In the genomic region with DNA sequence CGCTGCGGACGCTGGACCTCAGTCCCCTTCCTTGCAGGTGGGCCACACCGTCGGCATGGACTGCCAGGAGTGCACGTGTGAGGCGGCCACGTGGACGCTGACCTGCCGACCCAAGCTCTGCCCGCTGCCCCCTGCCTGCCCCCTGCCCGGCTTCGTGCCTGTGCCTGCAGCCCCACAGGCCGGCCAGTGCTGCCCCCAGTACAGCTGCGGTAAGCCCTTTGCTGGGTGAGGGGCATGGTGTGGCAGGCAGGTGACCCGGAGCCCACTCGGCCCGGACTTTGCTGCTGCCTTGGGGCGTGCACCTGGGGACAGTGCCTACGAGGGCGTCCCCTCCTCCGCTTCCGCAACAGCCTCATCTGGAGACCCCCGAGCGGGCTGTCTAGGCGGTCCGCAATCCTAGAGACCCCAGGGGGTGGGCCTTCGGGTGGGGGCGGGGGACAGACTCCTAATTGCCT, we compare ENCODE assay signal across 30 cellular contexts. TPM values are rescaled to one million over a fixed set of nuclear protein-coding genes. Genes with fewer than 3 reads are reported as not detected.
A peak's percentile ranks its signal among the peaks of the same experiment; 100 is the strongest.
DNase-seq lines count a peak whose midpoint lies in the region; ATAC-seq and TF ChIP-seq lines count a peak whose summit lies in the region.
"Had no signal": no experiment of that assay in that cellular context is flagged by ENCODE, and none has a peak within 500 bp of the region (broad histone marks: within the 10 kb centered on the region; RNA-seq: fewer than 3 reads in every experiment).

No MANE protein-coding gene starts in this region.

- peak; percentile 2 for DNase-seq in activated naive CD4-positive, alpha-beta T cell treated with anti-CD3 and anti-CD28 coated beads for 36 hours
- DNase-seq in activated naive CD4-positive, alpha-beta T cell (lab: John Stamatoyannopoulos, UW): no peak
- peak; percentile 10 for DNase-seq in activated naive CD4-positive, alpha-beta T cell treated with anti-CD3 and anti-CD28 coated beads, Interleukin-2, amount 50 U/mL, for 16 hours
- peak in 2 of 3 donors; percentile 23 to 45 for DNase-seq in mucosa of descending colon
- DNase-seq in upper lobe of right lung: peak; percentile 61
- no peak for DNase-seq in occipital lobe (lab: John Stamatoyannopoulos, UW)
- DNase-seq in esophagus squamous epithelium (lab: John Stamatoyannopoulos, UW): no peak
- DNase-seq: brain microvascular endothelial cell; cortex of kidney; kidney glomerular epithelial cell; NCI-H1092 treated with DMSO at 0.1 percent for 48 hours; NCI-H1930; NCI-H226; SHP77; stimulated activated CD4-positive, alpha-beta T cell treated with anti-CD3 and anti-CD28 coated beads, Interleukin-4, amount 100 ng/mL, for 24 hours; stimulated activated naive CD8-positive, alpha-beta T cell treated with anti-CD3 and anti-CD28 coated beads, Interleukin-15, Interleukin-2, amounts not matched to agents 100 U/mL and 50 U/mL, for 24 hours had no signal

- no peaks in the 10 kb centered on the region for H3K36me3 Mint-ChIP-seq in activated naive CD4-positive, alpha-beta T cell treated with anti-CD3 and anti-CD28 coated beads for 36 hours (ENCODE audit: low read depth)
- H3K36me3 Mint-ChIP-seq: naive thymus-derived CD8-positive, alpha-beta T cell had no signal

- H3K4me3 ChIP-seq in mucosa of descending colon: no peak overlapping the region
- no peak overlapping the region for H3K4me3 ChIP-seq in upper lobe of right lung
- H3K4me3 ChIP-seq in esophagus squamous epithelium: no peak overlapping the region
- H3K4me3 ChIP-seq: BLaER1, tibial artery had no signal

- CTCF ChIA-PET in activated naive CD4-positive, alpha-beta T cell treated with anti-CD3 and anti-CD28 coated beads for 36 hours (lab: Charles Lee): interaction anchor here (1.1 kb wide), 1 partner anchor 318 kb away, joined by 5 read pairs; no protein-coding TSS in a partner anchor

- no peaks in the 10 kb centered on the region for H3K9me3 Mint-ChIP-seq in activated naive CD4-positive, alpha-beta T cell treated with anti-CD3 and anti-CD28 coated beads for 36 hours
- H3K9me3 Mint-ChIP-seq: activated T-cell treated with anti-CD3 and anti-CD28 coated beads, Interleukin-2, amount 50 U/mL, for 72 hours; naive thymus-derived CD8-positive, alpha-beta T cell had no signal

- H3K27ac Mint-ChIP-seq in activated naive CD4-positive, alpha-beta T cell treated with anti-CD3 and anti-CD28 coated beads for 36 hours: no peak overlapping the region
- H3K27ac Mint-ChIP-seq: activated CD4-positive, alpha-beta T cell treated with anti-CD3 and anti-CD28 coated beads for 36 hours; activated T-cell treated with anti-CD3 and anti-CD28 coated beads, Interleukin-2, amount 50 U/mL, for 72 hours; H9; naive thymus-derived CD8-positive, alpha-beta T cell; progenitor cell of endocrine pancreas had no signal

- no peaks in the 10 kb centered on the region for H3K9me3 ChIP-seq in mucosa of descending colon
- H3K9me3 ChIP-seq in upper lobe of right lung: no peaks in the 10 kb centered on the region
- H3K9me3 ChIP-seq in esophagus squamous epithelium: no peaks in the 10 kb centered on the region
- H3K9me3 ChIP-seq: tibial artery had no signal

- no peak for TF ChIP-seq CTCF in mucosa of descending colon (IDR thresholded peaks at IDR 0.05)
- no peak for TF ChIP-seq CTCF in upper lobe of right lung (IDR thresholded peaks at IDR 0.05)
- TF ChIP-seq CTCF in esophagus squamous epithelium (IDR thresholded peaks at IDR 0.05): no peak

- 100% methylated on average over 3 of the region's 29 CpGs; no CpG with 5 or more reads in 1 of the 2 donors for WGBS in esophagus squamous epithelium, 2 donors

- TF ChIP-seq POLR2A in esophagus squamous epithelium (IDR thresholded peaks at IDR 0.05): no peak

- H3K27ac ChIP-seq in upper lobe of right lung: no peak overlapping the region
- no peak overlapping the region for H3K27ac ChIP-seq in esophagus squamous epithelium
- H3K27ac ChIP-seq: BLaER1, brain microvascular endothelial cell, HL-60, tibial artery had no signal

- no peak overlapping the region for H3K4me3 Mint-ChIP-seq in activated naive CD4-positive, alpha-beta T cell treated with anti-CD3 and anti-CD28 coated beads for 36 hours
- H3K4me3 Mint-ChIP-seq: activated CD4-positive, alpha-beta T cell treated with anti-CD3 and anti-CD28 coated beads for 36 hours; activated T-cell treated with anti-CD3 and anti-CD28 coated beads, Interleukin-2, amount 50 U/mL, for 72 hours; H9; naive thymus-derived CD8-positive, alpha-beta T cell had no signal

- H3K36me3 ChIP-seq in mucosa of descending colon (ENCODE audit: low read depth): no peaks in the 10 kb centered on the region
- no peaks in the 10 kb centered on the region for H3K36me3 ChIP-seq in upper lobe of right lung
- H3K36me3 ChIP-seq in esophagus squamous epithelium: no peaks in the 10 kb centered on the region
- H3K36me3 ChIP-seq: BLaER1, brain microvascular endothelial cell, tibial artery had no signal

- ATAC-seq in mucosa of descending colon (no peak), upper lobe of right lung (no peak), GM21737 (IDR thresholded peaks at IDR 0.05; ENCODE audit: unreplicated experiment) (no peak)
- ATAC-seq: activated CD4-positive, alpha-beta T cell treated with anti-CD3 and anti-CD28 coated beads for 36 hours; activated T-cell treated with anti-CD3 and anti-CD28 coated beads, Interleukin-2, amount 50 U/mL, for 72 hours; naive thymus-derived CD8-positive, alpha-beta T cell; stimulated activated naive CD8-positive, alpha-beta T cell treated with anti-CD3 and anti-CD28 coated beads, Interleukin-15, Interleukin-2, amounts not matched to agents 100 U/mL and 50 U/mL, for 24 hours had no signal

- H3K4me1 ChIP-seq in mucosa of descending colon (ENCODE audit: low read depth): peaks cover 14% of the 10 kb centered on the region
- H3K4me1 ChIP-seq in upper lobe of right lung: no peaks in the 10 kb centered on the region
- peaks cover 0 to 17% (median 0%) of the 10 kb centered on the region in 3 donors for H3K4me1 ChIP-seq in esophagus squamous epithelium
- H3K4me1 ChIP-seq: BLaER1 had no signal

- H3K27me3 Mint-ChIP-seq in activated naive CD4-positive, alpha-beta T cell treated with anti-CD3 and anti-CD28 coated beads for 36 hours (ENCODE audit: low read depth): no peaks in the 10 kb centered on the region
- H3K27me3 Mint-ChIP-seq: activated CD4-positive, alpha-beta T cell treated with anti-CD3 and anti-CD28 coated beads for 36 hours had no signal

- H3K27me3 ChIP-seq in upper lobe of right lung: peaks cover 47% of the 10 kb centered on the region
- peaks cover 0 to 88% (median 5%) of the 10 kb centered on the region in 4 donors for H3K27me3 ChIP-seq in esophagus squamous epithelium
- H3K27me3 ChIP-seq: brain microvascular endothelial cell had no signal

- intact Hi-C loops in activated naive CD4-positive, alpha-beta T cell treated with anti-CD3 and anti-CD28 coated beads for 36 hours (cut with micrococcal nuclease): no loop called here
- intact Hi-C loops in mucosa of descending colon (cut with DNase I, micrococcal nuclease): no loop called here
- intact Hi-C loops in upper lobe of right lung (cut with DNase I): no loop called here
- intact Hi-C loops in esophagus squamous epithelium (cut with DNase I): no loop called here

- H3K4me1 Mint-ChIP-seq in activated naive CD4-positive, alpha-beta T cell treated with anti-CD3 and anti-CD28 coated beads for 36 hours (ENCODE audit: low read depth): no peaks in the 10 kb centered on the region
- H3K4me1 Mint-ChIP-seq: activated CD4-positive, alpha-beta T cell treated with anti-CD3 and anti-CD28 coated beads for 36 hours; H9; naive thymus-derived CD8-positive, alpha-beta T cell had no signal

RNA-seq across cellular contexts. Expression of a gene that starts 25.4 kb away (rescaled TPM):
- not detected for total RNA-seq in activated naive CD4-positive, alpha-beta T cell treated with anti-CD3 and anti-CD28 coated beads for 36 hours
- 100 to 1,000 TPM; 133 to 431 (median 135) TPM for total RNA-seq in mucosa of descending colon
- 1.2 TPM for total RNA-seq in upper lobe of right lung
- not detected for total RNA-seq in occipital lobe
- 100 to 1,000 TPM in 1 of 4 donors, 1 to 10 TPM in 1, under 1 TPM in 2; 0.04 to 139 (median 1.6) TPM for total RNA-seq in esophagus squamous epithelium
- total RNA-seq: activated CD4-positive, alpha-beta T cell treated with anti-CD3 and anti-CD28 coated beads for 36 hours; activated CD8-positive, alpha-beta memory T cell treated with anti-CD3 and anti-CD28 coated beads for 36 hours; activated T-cell treated with anti-CD3 and anti-CD28 coated beads, Interleukin-2, amount 50 U/mL, for 72 hours; Daoy; fibroblast of lung; H9; mesenteric fat pad; naive thymus-derived CD8-positive, alpha-beta T cell; progenitor cell of endocrine pancreas had no signal

RNA-seq across cellular contexts. Expression of a gene that starts 39.7 kb away (rescaled TPM):
- total RNA-seq in activated naive CD4-positive, alpha-beta T cell treated with anti-CD3 and anti-CD28 coated beads for 36 hours: not detected
- total RNA-seq in mucosa of descending colon (under 1 TPM in 2 of 3 donors, not detected in 1; 0.03 to 0.63 TPM), upper lobe of right lung (not detected), occipital lobe (not detected), esophagus squamous epithelium (1 to 10 TPM in 1 of 4 donors, under 1 TPM in 1, not detected in 2; under 0.01 to 1.5 TPM)
- total RNA-seq: activated CD4-positive, alpha-beta T cell treated with anti-CD3 and anti-CD28 coated beads for 36 hours; activated CD8-positive, alpha-beta memory T cell treated with anti-CD3 and anti-CD28 coated beads for 36 hours; activated T-cell treated with anti-CD3 and anti-CD28 coated beads, Interleukin-2, amount 50 U/mL, for 72 hours; Daoy; fibroblast of lung; H9; mesenteric fat pad; naive thymus-derived CD8-positive, alpha-beta T cell; OCI-LY7; progenitor cell of endocrine pancreas had no signal

Comparison
In these comparisons a context has a peak if more than half of its experiments do, and no peak if none do; other contexts are left out.
1. DNase-seq: peak in activated naive CD4-positive, alpha-beta T cell treated with anti-CD3 and anti-CD28 coated beads for 36 hours (single experiment), activated naive CD4-positive, alpha-beta T cell treated with anti-CD3 and anti-CD28 coated beads, Interleukin-2, amount 50 U/mL, for 16 hours (single experiment), mucosa of descending colon (2 of 3) and upper lobe of right lung (single experiment); none in activated naive CD4-positive, alpha-beta T cell (0 of 4), occipital lobe (single experiment) and esophagus squamous epithelium (single experiment).